Comparison of ENCODE assay signal across 6 cellular contexts in the genomic region with DNA sequence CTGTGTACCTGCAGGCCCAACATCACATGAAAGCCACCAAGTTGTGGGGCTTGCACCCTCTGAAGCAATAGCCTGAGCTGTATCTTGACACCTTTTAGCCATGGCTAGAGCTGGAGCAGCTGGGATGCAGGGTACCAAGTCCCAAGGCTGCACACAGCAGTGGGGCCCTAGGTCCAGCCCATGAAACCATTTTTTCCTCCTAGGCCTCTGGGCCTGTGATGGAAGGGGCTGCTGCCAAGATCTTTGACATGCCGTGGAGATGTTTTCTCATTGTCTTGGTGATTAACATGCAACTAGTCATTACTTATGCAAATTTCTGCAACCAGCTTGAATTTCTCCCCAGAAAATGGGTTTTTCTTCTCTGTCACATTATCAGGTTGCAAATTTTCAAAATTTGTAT.
"Had no signal": no experiment of that assay in that cellular context is flagged by ENCODE, and none has a peak within 500 bp of the region (broad histone marks: within the 10 kb centered on the region; RNA-seq: fewer than 3 reads in every experiment).

No MANE protein-coding gene starts in this region.

- DNase-seq: IMR-90, KBM-7, KG1 had no signal

- H3K4me2 ChIP-seq: KMS-11 had no signal

- H3K27ac ChIP-seq: HL-60, KMS-11 had no signal

- H3K9ac ChIP-seq: KMS-11 had no signal

- FAIRE-seq: HTR-8/SVneo had no signal
